2 cellular contexts compared by ENCODE assay signal in the genomic region with DNA sequence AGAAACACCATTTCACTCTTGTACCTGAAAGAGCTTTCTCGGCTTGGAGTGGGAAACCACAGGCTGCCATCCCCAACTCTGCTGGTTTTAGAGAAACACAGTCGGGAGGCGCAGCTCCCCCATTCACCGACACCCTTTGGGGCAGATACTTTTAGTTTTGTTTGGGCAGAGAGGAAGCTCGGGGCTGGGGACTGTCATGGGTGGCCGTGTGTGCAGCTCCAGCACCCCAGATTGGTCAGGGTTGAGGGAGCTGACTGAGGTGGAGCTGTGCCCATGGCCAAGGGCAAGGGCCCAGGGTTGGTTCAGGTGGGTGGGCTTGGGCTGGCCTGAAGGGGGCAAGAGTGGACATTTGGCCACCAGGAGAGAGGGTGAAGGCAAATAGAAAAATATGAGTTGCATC.
TF ChIP-seq lines count a peak whose summit lies in the region.

No MANE protein-coding gene starts in this region.

TF ChIP-seq in HepG2, 621 proteins besides CTCF, POLR2A, EP300 and RAD21 (continues in another document):
- TF ChIP-seq SOX13 (IDR thresholded peaks at IDR 0.05) (no peak), SOX13 (CRISPR knock-in tag; conservative IDR thresholded peaks at IDR 0.05 in 1 of 2, IDR thresholded peaks at IDR 0.05 in 1 of 2) (no peak), PLRG1 (conservative IDR thresholded peaks at IDR 0.05) (no peak), SETDB1 (CRISPR knock-in tag; IDR thresholded peaks at IDR 0.05; ENCODE audit: borderline replicate concordance) (no peak), HDAC1 (CRISPR knock-in tag; IDR thresholded peaks at IDR 0.05) (no peak), SIX4 (CRISPR knock-in tag; IDR thresholded peaks at IDR 0.05) (no peak), CBX2 (IDR thresholded peaks at IDR 0.05; ENCODE audit: low read depth, low read length) (no peak), CBX2 (CRISPR knock-in tag; IDR thresholded peaks at IDR 0.05; ENCODE audit: low read depth) (no peak), ETV5 (CRISPR knock-in tag; IDR thresholded peaks at IDR 0.05; ENCODE audit: borderline replicate concordance) (no peak), KLF15 (CRISPR knock-in tag; IDR thresholded peaks at IDR 0.05; ENCODE audit: borderline replicate concordance) (no peak), ZNF841 (CRISPR knock-in tag; IDR thresholded peaks at IDR 0.05; ENCODE audit: borderline replicate concordance) (no peak)
- TF ChIP-seq, protein P1, sequence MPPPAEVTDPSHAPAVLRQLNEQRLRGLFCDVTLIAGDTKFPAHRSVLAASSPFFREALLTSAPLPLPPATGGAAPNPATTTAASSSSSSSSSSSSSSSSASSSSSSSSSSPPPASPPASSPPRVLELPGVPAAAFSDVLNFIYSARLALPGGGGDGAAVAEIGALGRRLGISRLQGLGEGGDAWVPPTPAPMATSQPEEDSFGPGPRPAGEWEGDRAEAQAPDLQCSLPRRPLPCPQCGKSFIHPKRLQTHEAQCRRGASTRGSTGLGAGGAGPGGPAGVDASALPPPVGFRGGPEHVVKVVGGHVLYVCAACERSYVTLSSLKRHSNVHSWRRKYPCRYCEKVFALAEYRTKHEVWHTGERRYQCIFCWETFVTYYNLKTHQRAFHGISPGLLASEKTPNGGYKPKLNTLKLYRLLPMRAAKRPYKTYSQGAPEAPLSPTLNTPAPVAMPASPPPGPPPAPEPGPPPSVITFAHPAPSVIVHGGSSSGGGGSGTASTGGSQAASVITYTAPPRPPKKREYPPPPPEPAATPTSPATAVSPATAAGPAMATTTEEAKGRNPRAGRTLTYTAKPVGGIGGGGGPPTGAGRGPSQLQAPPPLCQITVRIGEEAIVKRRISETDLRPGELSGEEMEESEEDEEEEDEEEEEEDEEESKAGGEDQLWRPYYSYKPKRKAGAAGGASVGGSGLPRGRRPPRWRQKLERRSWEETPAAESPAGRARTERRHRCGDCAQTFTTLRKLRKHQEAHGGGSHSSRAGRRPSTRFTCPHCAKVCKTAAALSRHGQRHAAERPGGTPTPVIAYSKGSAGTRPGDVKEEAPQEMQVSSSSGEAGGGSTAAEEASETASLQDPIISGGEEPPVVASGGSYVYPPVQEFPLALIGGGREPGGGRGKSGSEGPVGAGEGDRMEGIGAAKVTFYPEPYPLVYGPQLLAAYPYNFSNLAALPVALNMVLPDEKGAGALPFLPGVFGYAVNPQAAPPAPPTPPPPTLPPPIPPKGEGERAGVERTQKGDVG (CRISPR knock-in tag; IDR thresholded peaks at IDR 0.05; ENCODE audit: borderline replicate concordance), result no peak
- TF ChIP-seq, protein P2, sequence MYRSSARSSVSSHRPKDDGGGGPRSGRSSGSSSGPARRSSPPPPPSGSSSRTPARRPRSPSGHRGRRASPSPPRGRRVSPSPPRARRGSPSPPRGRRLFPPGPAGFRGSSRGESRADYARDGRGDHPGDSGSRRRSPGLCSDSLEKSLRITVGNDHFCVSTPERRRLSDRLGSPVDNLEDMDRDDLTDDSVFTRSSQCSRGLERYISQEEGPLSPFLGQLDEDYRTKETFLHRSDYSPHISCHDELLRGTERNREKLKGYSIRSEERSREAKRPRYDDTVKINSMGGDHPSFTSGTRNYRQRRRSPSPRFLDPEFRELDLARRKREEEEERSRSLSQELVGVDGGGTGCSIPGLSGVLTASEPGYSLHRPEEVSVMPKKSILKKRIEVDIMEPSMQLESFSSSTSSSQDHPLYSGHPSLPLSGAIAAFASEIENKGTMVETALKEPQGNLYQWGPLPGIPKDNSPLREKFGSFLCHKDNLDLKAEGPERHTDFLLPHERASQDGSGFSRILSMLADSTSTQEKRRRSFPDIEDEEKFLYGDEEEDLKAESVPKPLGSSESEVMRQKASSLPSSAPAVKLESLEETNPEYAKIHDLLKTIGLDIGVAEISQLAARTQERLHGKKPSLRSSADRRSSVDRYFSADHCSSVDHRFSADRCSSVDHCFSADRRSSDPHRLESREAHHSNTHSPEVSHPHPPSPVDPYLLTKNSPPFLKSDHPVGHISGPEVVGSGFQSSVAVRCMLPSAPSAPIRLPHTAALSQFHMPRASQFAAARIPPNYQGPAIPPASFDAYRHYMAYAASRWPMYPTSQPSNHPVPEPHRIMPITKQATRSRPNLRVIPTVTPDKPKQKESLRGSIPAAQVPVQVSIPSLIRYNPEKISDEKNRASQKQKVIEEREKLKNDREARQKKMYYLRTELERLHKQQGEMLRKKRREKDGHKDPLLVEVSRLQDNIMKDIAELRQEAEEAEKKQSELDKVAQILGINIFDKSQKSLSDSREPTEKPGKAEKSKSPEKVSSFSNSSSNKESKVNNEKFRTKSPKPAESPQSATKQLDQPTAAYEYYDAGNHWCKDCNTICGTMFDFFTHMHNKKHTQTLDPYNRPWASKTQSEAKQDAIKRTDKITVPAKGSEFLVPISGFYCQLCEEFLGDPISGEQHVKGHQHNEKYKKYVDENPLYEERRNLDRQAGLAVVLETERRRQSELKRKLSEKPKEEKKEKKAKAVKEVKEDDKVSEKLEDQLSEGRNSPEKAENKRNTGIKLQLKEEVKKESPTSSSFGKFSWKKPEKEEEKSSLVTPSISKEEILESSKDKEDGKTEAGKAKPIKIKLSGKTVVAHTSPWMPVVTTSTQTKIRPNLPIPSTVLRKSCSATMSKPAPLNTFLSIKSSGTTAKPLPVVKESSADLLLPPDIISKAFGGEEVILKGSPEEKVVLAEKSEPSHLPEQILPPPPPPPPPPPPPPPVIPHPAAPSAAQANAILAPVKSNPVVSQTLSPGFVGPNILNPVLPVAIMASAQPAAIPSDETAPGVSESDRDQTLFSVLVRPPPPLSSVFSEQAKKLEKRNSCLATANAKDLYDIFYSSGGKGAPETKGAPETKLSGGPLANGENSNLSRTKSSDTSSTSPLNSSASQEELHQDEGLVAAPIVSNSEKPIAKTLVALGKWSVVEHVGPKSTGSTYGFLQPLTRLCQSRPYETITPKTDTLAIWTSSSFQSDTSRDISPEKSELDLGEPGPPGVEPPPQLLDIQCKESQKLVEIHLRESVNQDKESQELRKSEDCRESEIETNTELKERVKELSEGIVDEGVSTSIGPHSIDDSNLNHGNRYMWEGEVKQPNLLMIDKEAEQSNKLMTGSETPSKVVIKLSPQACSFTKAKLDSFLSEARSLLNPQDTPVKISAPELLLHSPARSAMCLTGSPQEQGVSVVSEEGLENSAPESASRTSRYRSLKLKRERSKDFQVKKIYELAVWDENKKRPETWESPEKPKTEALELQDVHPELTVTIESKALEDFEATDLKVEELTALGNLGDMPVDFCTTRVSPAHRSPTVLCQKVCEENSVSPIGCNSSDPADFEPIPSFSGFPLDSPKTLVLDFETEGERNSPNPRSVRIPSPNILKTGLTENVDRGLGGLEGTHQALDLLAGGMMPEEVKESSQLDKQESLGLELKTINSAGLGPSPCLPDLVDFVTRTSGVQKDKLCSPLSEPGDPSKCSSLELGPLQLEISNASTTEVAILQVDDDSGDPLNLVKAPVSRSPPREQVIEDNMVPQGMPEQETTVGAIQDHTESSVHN (CRISPR knock-in tag; IDR thresholded peaks at IDR 0.05), result no peak
- TF ChIP-seq, protein P3, sequence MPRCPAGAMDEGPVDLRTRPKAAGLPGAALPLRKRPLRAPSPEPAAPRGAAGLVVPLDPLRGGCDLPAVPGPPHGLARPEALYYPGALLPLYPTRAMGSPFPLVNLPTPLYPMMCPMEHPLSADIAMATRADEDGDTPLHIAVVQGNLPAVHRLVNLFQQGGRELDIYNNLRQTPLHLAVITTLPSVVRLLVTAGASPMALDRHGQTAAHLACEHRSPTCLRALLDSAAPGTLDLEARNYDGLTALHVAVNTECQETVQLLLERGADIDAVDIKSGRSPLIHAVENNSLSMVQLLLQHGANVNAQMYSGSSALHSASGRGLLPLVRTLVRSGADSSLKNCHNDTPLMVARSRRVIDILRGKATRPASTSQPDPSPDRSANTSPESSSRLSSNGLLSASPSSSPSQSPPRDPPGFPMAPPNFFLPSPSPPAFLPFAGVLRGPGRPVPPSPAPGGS (CRISPR knock-in tag; IDR thresholded peaks at IDR 0.05), result no peak

TF ChIP-seq in H1, 55 proteins besides CTCF, POLR2A, EP300 and RAD21:
- no peak for TF ChIP-seq RXRA (IDR thresholded peaks at IDR 0.05; ENCODE audit: insufficient read depth, low read depth, low read length)
- no peak for TF ChIP-seq CHD2 (IDR thresholded peaks at IDR 0.05; ENCODE audit: low read length)
